Comparison of ENCODE assay signal across 23 cellular contexts in genomic region chr12:69600804-69601203, GRCh38. TPM values are rescaled to one million over a fixed set of nuclear protein-coding genes. Genes with fewer than 3 reads are reported as not detected.
DNase-seq lines count a peak whose midpoint lies in the region; ATAC-seq lines count a peak whose summit lies in the region.
"Had no signal": no experiment of that assay in that cellular context is flagged by ENCODE, and none has a peak within 500 bp of the region (broad histone marks: within the 10 kb centered on the region; RNA-seq: fewer than 3 reads in every experiment).

No MANE protein-coding gene starts in this region.

- CTCF ChIA-PET in naive thymus-derived CD4-positive, alpha-beta T cell (lab: Charles Lee) = no interaction called here

- H3K4me1 ChIP-seq in naive thymus-derived CD4-positive, alpha-beta T cell (ENCODE audit: control insufficient read depth in 2 of 2, insufficient read depth in 2 of 2, low read length in 2 of 2) = no peaks in the 10 kb centered on the region
- H3K4me1 ChIP-seq: BE2C had no signal

- peaks cover 32% of the 10 kb centered on the region for H3K36me3 Mint-ChIP-seq in activated naive CD4-positive, alpha-beta T cell treated with anti-CD3 and anti-CD28 coated beads, Interleukin-2, amount 50 U/mL, for 24 hours
- peaks cover 72% of the 10 kb centered on the region for H3K36me3 Mint-ChIP-seq in stimulated activated naive CD8-positive, alpha-beta T cell treated with anti-CD3 and anti-CD28 coated beads, Interleukin-15, Interleukin-2, amounts not matched to agents 100 ng/mL and 50 ng/mL, for 24 hours (ENCODE audit: low read depth)
- H3K36me3 Mint-ChIP-seq in naive thymus-derived CD4-positive, alpha-beta T cell = peaks cover 11 to 59% (median 36%) of the 10 kb centered on the region in 5 donors

- DNase-seq in activated naive CD4-positive, alpha-beta T cell treated with anti-CD3 and anti-CD28 coated beads, Interleukin-2, amount 50 U/mL, for 16 hours = no peak
- DNase-seq in stimulated activated naive CD8-positive, alpha-beta T cell treated with anti-CD3 and anti-CD28 coated beads, Interleukin-15, amount 100 ng/mL, for 72 hours = no peak
- DNase-seq in naive thymus-derived CD4-positive, alpha-beta T cell = no peak
- DNase-seq in amniotic stem cell (lab: John Stamatoyannopoulos, UW) = no peak
- DNase-seq: BE2C; C1 segment of cervical spinal cord; CD4-positive, CD25-positive, alpha-beta regulatory T cell; CD8-positive, alpha-beta memory T cell; COR-L47; DMS 273 treated with DMSO at 0.1 percent for 48 hours; DMS53; DND-41; EL; GM23248; HCEC 1CT had no signal

- H3K4me3 ChIP-seq in naive thymus-derived CD4-positive, alpha-beta T cell (ENCODE audit: low read length) = no peak overlapping the region
- H3K4me3 ChIP-seq: GM23248 had no signal

- H3K27me3 Mint-ChIP-seq in activated naive CD4-positive, alpha-beta T cell treated with anti-CD3 and anti-CD28 coated beads, Interleukin-2, amount 50 U/mL, for 24 hours = no peaks in the 10 kb centered on the region
- no peaks in the 10 kb centered on the region for H3K27me3 Mint-ChIP-seq in stimulated activated naive CD8-positive, alpha-beta T cell treated with anti-CD3 and anti-CD28 coated beads, Interleukin-15, Interleukin-2, amounts not matched to agents 100 ng/mL and 50 ng/mL, for 24 hours
- H3K27me3 Mint-ChIP-seq in stimulated activated naive CD8-positive, alpha-beta T cell treated with anti-CD3 and anti-CD28 coated beads, Interleukin-15, amount 100 ng/mL, for 72 hours = no peaks in the 10 kb centered on the region
- no peaks in the 10 kb centered on the region for H3K27me3 Mint-ChIP-seq in naive thymus-derived CD4-positive, alpha-beta T cell
- H3K27me3 Mint-ChIP-seq: CD4-positive, CD25-positive, alpha-beta regulatory T cell; CD8-positive, alpha-beta memory T cell; IgD-negative memory B cell had no signal

- no peaks in the 10 kb centered on the region for H3K9me3 Mint-ChIP-seq in activated naive CD4-positive, alpha-beta T cell treated with anti-CD3 and anti-CD28 coated beads, Interleukin-2, amount 50 U/mL, for 24 hours
- H3K9me3 Mint-ChIP-seq in stimulated activated naive CD8-positive, alpha-beta T cell treated with anti-CD3 and anti-CD28 coated beads, Interleukin-15, Interleukin-2, amounts not matched to agents 100 ng/mL and 50 ng/mL, for 24 hours = no peaks in the 10 kb centered on the region
- H3K9me3 Mint-ChIP-seq in stimulated activated naive CD8-positive, alpha-beta T cell treated with anti-CD3 and anti-CD28 coated beads, Interleukin-15, amount 100 ng/mL, for 72 hours = no peaks in the 10 kb centered on the region
- peaks cover 0 to 10% (median 0%) of the 10 kb centered on the region in 11 donors for H3K9me3 Mint-ChIP-seq in naive thymus-derived CD4-positive, alpha-beta T cell
- H3K9me3 Mint-ChIP-seq: CD4-positive, CD25-positive, alpha-beta regulatory T cell; IgD-negative memory B cell had no signal

- H3K4me3 Mint-ChIP-seq in activated naive CD4-positive, alpha-beta T cell treated with anti-CD3 and anti-CD28 coated beads, Interleukin-2, amount 50 U/mL, for 24 hours = no peak overlapping the region
- no peak overlapping the region for H3K4me3 Mint-ChIP-seq in stimulated activated naive CD8-positive, alpha-beta T cell treated with anti-CD3 and anti-CD28 coated beads, Interleukin-15, Interleukin-2, amounts not matched to agents 100 ng/mL and 50 ng/mL, for 24 hours
- H3K4me3 Mint-ChIP-seq in stimulated activated naive CD8-positive, alpha-beta T cell treated with anti-CD3 and anti-CD28 coated beads, Interleukin-15, amount 100 ng/mL, for 72 hours = no peak overlapping the region
- H3K4me3 Mint-ChIP-seq in naive thymus-derived CD4-positive, alpha-beta T cell = no peak overlapping the region
- H3K4me3 Mint-ChIP-seq: CD4-positive, CD25-positive, alpha-beta regulatory T cell; CD8-positive, alpha-beta memory T cell; IgD-negative memory B cell had no signal

- POLR2A ChIA-PET in naive thymus-derived CD4-positive, alpha-beta T cell (lab: Charles Lee) = no interaction called here

- no peaks in the 10 kb centered on the region for H3K9me3 ChIP-seq in naive thymus-derived CD4-positive, alpha-beta T cell (ENCODE audit: control insufficient read depth in 2 of 3, low read length in 3 of 3)
- H3K9me3 ChIP-seq: BE2C had no signal

- peak overlapping the region; percentile 60 for H3K27ac Mint-ChIP-seq in activated naive CD4-positive, alpha-beta T cell treated with anti-CD3 and anti-CD28 coated beads, Interleukin-2, amount 50 U/mL, for 24 hours
- peak overlapping the region; percentile 24 for H3K27ac Mint-ChIP-seq in stimulated activated naive CD8-positive, alpha-beta T cell treated with anti-CD3 and anti-CD28 coated beads, Interleukin-15, Interleukin-2, amounts not matched to agents 100 ng/mL and 50 ng/mL, for 24 hours
- peak overlapping the region in 1 of 2 donors; percentile 45 for H3K27ac Mint-ChIP-seq in stimulated activated naive CD8-positive, alpha-beta T cell treated with anti-CD3 and anti-CD28 coated beads, Interleukin-15, amount 100 ng/mL, for 72 hours
- peak overlapping the region in 1 of 9 donors; percentile 48 for H3K27ac Mint-ChIP-seq in naive thymus-derived CD4-positive, alpha-beta T cell
- H3K27ac Mint-ChIP-seq: IgD-negative memory B cell had no signal

- H3K36me3 ChIP-seq in naive thymus-derived CD4-positive, alpha-beta T cell (ENCODE audit: control insufficient read depth in 2 of 3, insufficient read depth in 3 of 3, low read length in 3 of 3) = peaks cover 15 to 69% (median 31%) of the 10 kb centered on the region in 3 experiments

- intact Hi-C loops in naive thymus-derived CD4-positive, alpha-beta T cell (cut with micrococcal nuclease) = no loop called here

- no peak for ATAC-seq in stimulated activated naive CD8-positive, alpha-beta T cell treated with anti-CD3 and anti-CD28 coated beads, Interleukin-15, amount 100 ng/mL, for 72 hours
- ATAC-seq in naive thymus-derived CD4-positive, alpha-beta T cell = peak; percentile 27
- no peak for ATAC-seq in GM18498 (IDR thresholded peaks at IDR 0.05; ENCODE audit: unreplicated experiment)

- no peaks in the 10 kb centered on the region for H3K27me3 ChIP-seq in naive thymus-derived CD4-positive, alpha-beta T cell (ENCODE audit: control insufficient read depth in 2 of 2, insufficient read depth in 2 of 2, low read length in 2 of 2)
- H3K27me3 ChIP-seq: BE2C had no signal

- no peak overlapping the region for H3K27ac ChIP-seq in naive thymus-derived CD4-positive, alpha-beta T cell (ENCODE audit: low read depth, low read length)
- H3K27ac ChIP-seq: GM23248, HL-60 had no signal

- peaks cover 8% of the 10 kb centered on the region for H3K4me1 Mint-ChIP-seq in activated naive CD4-positive, alpha-beta T cell treated with anti-CD3 and anti-CD28 coated beads, Interleukin-2, amount 50 U/mL, for 24 hours
- H3K4me1 Mint-ChIP-seq in stimulated activated naive CD8-positive, alpha-beta T cell treated with anti-CD3 and anti-CD28 coated beads, Interleukin-15, Interleukin-2, amounts not matched to agents 100 ng/mL and 50 ng/mL, for 24 hours (ENCODE audit: low read depth) = no peaks in the 10 kb centered on the region
- H3K4me1 Mint-ChIP-seq in stimulated activated naive CD8-positive, alpha-beta T cell treated with anti-CD3 and anti-CD28 coated beads, Interleukin-15, amount 100 ng/mL, for 72 hours = no peaks in the 10 kb centered on the region
- peaks cover 0 to 3% (median 0%) of the 10 kb centered on the region in 7 donors for H3K4me1 Mint-ChIP-seq in naive thymus-derived CD4-positive, alpha-beta T cell

RNA-seq across cellular contexts. Expression of gene LRRC10, which starts 9.9 kb away (rescaled TPM):
- not detected for total RNA-seq in naive thymus-derived CD4-positive, alpha-beta T cell
- not detected for polyA plus RNA-seq in naive thymus-derived CD4-positive, alpha-beta T cell
- total RNA-seq: A172; CD4-positive, CD25-positive, alpha-beta regulatory T cell; CD8-positive, alpha-beta memory T cell; G401; GM23248; HT1080 had no signal
- polyA plus RNA-seq: CD4-positive, CD25-positive, alpha-beta regulatory T cell; CD8-positive, alpha-beta memory T cell; GM23248; IgD-negative memory B cell had no signal

RNA-seq across cellular contexts. Expression of gene CCT2, which starts 15.5 kb away (rescaled TPM):
- total RNA-seq in naive thymus-derived CD4-positive, alpha-beta T cell = 100 to 1,000 TPM; 106 to 200 (median 157) TPM
- 100 to 1,000 TPM; 140 to 156 TPM for polyA plus RNA-seq in naive thymus-derived CD4-positive, alpha-beta T cell
